11 cellular contexts compared by ENCODE assay signal in genomic region chr7:55624813-55625212, GRCh38.
"Had no signal": no experiment of that assay in that cellular context is flagged by ENCODE, and none has a peak within 500 bp of the region (broad histone marks: within the 10 kb centered on the region; RNA-seq: fewer than 3 reads in every experiment).

No MANE protein-coding gene starts in this region.

- H2AFZ ChIP-seq: GM23248, GM23338 had no signal

- DNase-seq: GM23248, GOT3, H7, H9, HCEC 1CT, HFFc6 had no signal

- H3K27ac ChIP-seq: GM23248 had no signal

- FAIRE-seq: H1, H54 had no signal

- H3K4me1 ChIP-seq: HAP-1 had no signal

- H3K36me3 ChIP-seq: HAP-1 had no signal

- H3K4me3 ChIP-seq: GM23248, GM23338, HAP-1 had no signal

- ATAC-seq: GM23338, HCT116 had no signal

- H3K4me2 ChIP-seq: GM23338 had no signal

- H3K9ac ChIP-seq: GM23248 had no signal
